ENCODE assay signal across 19 cellular contexts in genomic region chr19:45005787-45006186, GRCh38. TPM values are rescaled to one million over a fixed set of nuclear protein-coding genes. Genes with fewer than 3 reads are reported as not detected.
"Had no signal": no experiment of that assay in that cellular context is flagged by ENCODE, and none has a peak within 500 bp of the region (broad histone marks: within the 10 kb centered on the region; RNA-seq: fewer than 3 reads in every experiment).

No MANE protein-coding gene starts in this region.

- DNase-seq: activated CD4-positive, alpha-beta T cell treated with anti-CD3 and anti-CD28 coated beads, Interleukin-2, amount 50 U/mL, for 4 hours; activated CD4-positive, CD25-positive, alpha-beta regulatory T cell; activated T-cell treated with anti-CD3 and anti-CD28 coated beads, Interleukin-2, amount 50 U/mL, for 72 hours; effector CD4-positive, alpha-beta T cell; heart left ventricle; mammary epithelial cell; pancreas; substantia nigra; T-helper 2 cell; upper lobe of left lung had no signal

- H3K4me3 Mint-ChIP-seq: activated T-cell treated with anti-CD3 and anti-CD28 coated beads, Interleukin-2, amount 50 U/mL, for 72 hours; neural progenitor cell had no signal

- H3K4me3 ChIP-seq: ascending aorta, heart left ventricle, neural progenitor cell, pancreas, skin epidermis, upper lobe of left lung had no signal

- H3K27ac ChIP-seq: ascending aorta, heart left ventricle, neural progenitor cell, pancreas, skin epidermis, upper lobe of left lung had no signal

- H3K27me3 ChIP-seq: ascending aorta, heart left ventricle, neural progenitor cell, pancreas, upper lobe of left lung had no signal

- H3K9me3 Mint-ChIP-seq: activated T-cell treated with anti-CD3 and anti-CD28 coated beads, Interleukin-2, amount 50 U/mL, for 72 hours; neural progenitor cell had no signal

- ATAC-seq: activated T-cell treated with anti-CD3 and anti-CD28 coated beads, Interleukin-2, amount 50 U/mL, for 72 hours; heart left ventricle; left lobe of liver; pancreas had no signal

- FAIRE-seq: frontal cortex, islet of Langerhans, pancreas, TTC549 had no signal

- H3K9me3 ChIP-seq: ascending aorta, heart left ventricle, pancreas, upper lobe of left lung had no signal

- H3K27ac Mint-ChIP-seq: activated T-cell treated with anti-CD3 and anti-CD28 coated beads, Interleukin-2, amount 50 U/mL, for 72 hours; neural progenitor cell had no signal

- H3K36me3 Mint-ChIP-seq: neural progenitor cell had no signal

- H3K36me3 ChIP-seq: neural progenitor cell, pancreas had no signal

- H3K4me1 ChIP-seq: neural progenitor cell had no signal

RNA-seq across cellular contexts. Expression of gene APOC2, which starts 59.9 kb away (rescaled TPM):
- total RNA-seq: activated T-cell treated with anti-CD3 and anti-CD28 coated beads, Interleukin-2, amount 50 U/mL, for 72 hours; ascending aorta; fibroblast of lung; mammary epithelial cell; mononuclear cell had no signal
- polyA plus RNA-seq: fibroblast of lung, mammary epithelial cell had no signal
